17 cellular contexts compared by ENCODE assay signal in genomic region chrY:12559007-12559406, GRCh38.
DNase-seq lines count a peak whose midpoint lies in the region; ATAC-seq and FAIRE-seq lines count a peak whose summit lies in the region.
"Had no signal": no experiment of that assay in that cellular context is flagged by ENCODE, and none has a peak within 500 bp of the region (broad histone marks: within the 10 kb centered on the region; RNA-seq: fewer than 3 reads in every experiment).

No MANE protein-coding gene starts in this region.

- CTCF ChIA-PET in activated CD8-positive, alpha-beta T cell treated with anti-CD3 and anti-CD28 coated beads, Interleukin-2, amount 10 ng/mL, durations not matched to agents 7 days and 5 days (lab: Charles Lee): no interaction called here

- POLR2A ChIA-PET in activated CD8-positive, alpha-beta T cell treated with anti-CD3 and anti-CD28 coated beads, Interleukin-2, amount 10 ng/mL, durations not matched to agents 7 days and 5 days (lab: Charles Lee): interaction anchor here (0.8 kb wide), 1 partner anchor 103 kb away, joined by 3 read pairs; no protein-coding TSS in a partner anchor
- POLR2A ChIA-PET in naive thymus-derived CD8-positive, alpha-beta T cell (lab: Charles Lee): no interaction called here

- H3K4me1 Mint-ChIP-seq in activated T-cell treated with anti-CD3 and anti-CD28 coated beads, Interleukin-2, amount 50 U/mL, for 4 hours (ENCODE audit: low read depth): peaks cover 22% of the 10 kb centered on the region
- peaks cover 22% of the 10 kb centered on the region for H3K4me1 Mint-ChIP-seq in activated CD8-positive, alpha-beta T cell treated with anti-CD3 and anti-CD28 coated beads, Interleukin-2, amount 10 ng/mL, durations not matched to agents 7 days and 5 days (ENCODE audit: low read depth)
- H3K4me1 Mint-ChIP-seq in activated naive CD8-positive, alpha-beta T cell (ENCODE audit: low read depth): peaks cover 44% of the 10 kb centered on the region
- peaks cover 17 to 40% (median 37%) of the 10 kb centered on the region in 4 donors for H3K4me1 Mint-ChIP-seq in naive thymus-derived CD8-positive, alpha-beta T cell
- H3K4me1 Mint-ChIP-seq: CD14-positive monocyte had no signal

- peaks cover 27% of the 10 kb centered on the region for H3K9me3 Mint-ChIP-seq in activated T-cell treated with anti-CD3 and anti-CD28 coated beads, Interleukin-2, amount 50 U/mL, for 4 hours
- H3K9me3 Mint-ChIP-seq in activated CD8-positive, alpha-beta T cell treated with anti-CD3 and anti-CD28 coated beads, Interleukin-2, amount 10 ng/mL, durations not matched to agents 7 days and 5 days (ENCODE audit: insufficient read depth): peaks cover 5% of the 10 kb centered on the region
- peaks cover 8% of the 10 kb centered on the region for H3K9me3 Mint-ChIP-seq in activated naive CD8-positive, alpha-beta T cell (ENCODE audit: low read depth)
- peaks cover 0 to 40% (median 5%) of the 10 kb centered on the region in 9 donors for H3K9me3 Mint-ChIP-seq in naive thymus-derived CD8-positive, alpha-beta T cell

- H3K4me3 Mint-ChIP-seq in activated T-cell treated with anti-CD3 and anti-CD28 coated beads, Interleukin-2, amount 50 U/mL, for 4 hours: peak overlapping the region; percentile 56
- no peak overlapping the region for H3K4me3 Mint-ChIP-seq in activated CD8-positive, alpha-beta T cell treated with anti-CD3 and anti-CD28 coated beads, Interleukin-2, amount 10 ng/mL, durations not matched to agents 7 days and 5 days
- H3K4me3 Mint-ChIP-seq in activated naive CD8-positive, alpha-beta T cell: peak overlapping the region; percentile 52
- peak overlapping the region in 6 of 10 donors; percentile 6 to 67 (median 24) for H3K4me3 Mint-ChIP-seq in naive thymus-derived CD8-positive, alpha-beta T cell
- H3K4me3 Mint-ChIP-seq: CD14-positive monocyte had no signal

- peak in 1 of 2 donors; percentile 77 for ATAC-seq in activated T-cell treated with anti-CD3 and anti-CD28 coated beads, Interleukin-2, amount 50 U/mL, for 4 hours
- ATAC-seq in activated CD8-positive, alpha-beta T cell treated with anti-CD3 and anti-CD28 coated beads, Interleukin-2, amount 10 ng/mL, durations not matched to agents 7 days and 5 days: no peak
- ATAC-seq in naive thymus-derived CD8-positive, alpha-beta T cell: no peak
- ATAC-seq: HCT116 had no signal

- peak overlapping the region; percentile 51 for H3K27ac Mint-ChIP-seq in activated CD8-positive, alpha-beta T cell treated with anti-CD3 and anti-CD28 coated beads, Interleukin-2, amount 10 ng/mL, durations not matched to agents 7 days and 5 days
- H3K27ac Mint-ChIP-seq in activated naive CD8-positive, alpha-beta T cell: peak overlapping the region; percentile 77
- H3K27ac Mint-ChIP-seq in naive thymus-derived CD8-positive, alpha-beta T cell: peak overlapping the region in 4 of 10 donors; percentile 22 to 82 (median 64)
- H3K27ac Mint-ChIP-seq: CD14-positive monocyte had no signal

- H3K27me3 Mint-ChIP-seq in activated T-cell treated with anti-CD3 and anti-CD28 coated beads, Interleukin-2, amount 50 U/mL, for 4 hours (ENCODE audit: low read depth): no peaks in the 10 kb centered on the region
- H3K27me3 Mint-ChIP-seq in activated CD8-positive, alpha-beta T cell treated with anti-CD3 and anti-CD28 coated beads, Interleukin-2, amount 10 ng/mL, durations not matched to agents 7 days and 5 days (ENCODE audit: low read depth): no peaks in the 10 kb centered on the region
- no peaks in the 10 kb centered on the region for H3K27me3 Mint-ChIP-seq in activated naive CD8-positive, alpha-beta T cell
- peaks cover 0 to 3% (median 0%) of the 10 kb centered on the region in 5 donors for H3K27me3 Mint-ChIP-seq in naive thymus-derived CD8-positive, alpha-beta T cell

- no peak for DNase-seq in activated T-cell treated with anti-CD3 and anti-CD28 coated beads, Interleukin-2, amount 50 U/mL, for 4 hours
- no peak for DNase-seq in activated T-cell treated with anti-CD3 and anti-CD28 coated beads for 4 hours
- DNase-seq in activated CD8-positive, alpha-beta T cell treated with anti-CD3 and anti-CD28 coated beads, Interleukin-2, amount 10 ng/mL, durations not matched to agents 7 days and 5 days: no peak
- DNase-seq in naive thymus-derived CD8-positive, alpha-beta T cell: no peak
- no peak for DNase-seq in GM19239 (ENCODE audit: insufficient read length, low spot score)
- DNase-seq in NCI-H2029 (lab: John Stamatoyannopoulos, UW): no peak
- DNase-seq in C1 segment of cervical spinal cord (lab: John Stamatoyannopoulos, UW): no peak
- DNase-seq: Caco-2, EL, NCI-H187 treated with DMSO at 0.1 percent for 48 hours, NCI-H446, NCI-H69, Right ventricle myocardium superior had no signal

- peaks cover 2% of the 10 kb centered on the region for H3K36me3 Mint-ChIP-seq in activated T-cell treated with anti-CD3 and anti-CD28 coated beads, Interleukin-2, amount 50 U/mL, for 4 hours (ENCODE audit: insufficient read depth)
- peaks cover 17% of the 10 kb centered on the region for H3K36me3 Mint-ChIP-seq in activated CD8-positive, alpha-beta T cell treated with anti-CD3 and anti-CD28 coated beads, Interleukin-2, amount 10 ng/mL, durations not matched to agents 7 days and 5 days (ENCODE audit: low read depth)
- H3K36me3 Mint-ChIP-seq in activated naive CD8-positive, alpha-beta T cell: peaks cover 15% of the 10 kb centered on the region
- H3K36me3 Mint-ChIP-seq in naive thymus-derived CD8-positive, alpha-beta T cell: peaks cover 0 to 18% (median 0%) of the 10 kb centered on the region in 3 donors
- H3K36me3 Mint-ChIP-seq: CD14-positive monocyte had no signal

- FAIRE-seq in GM19239 (lab: Jason Lieb, UNC): no peak
- FAIRE-seq: RCC 7860 had no signal
